In genomic region chr11:125071408-125071807, GRCh38 we compare ENCODE assay signal across 9 cellular contexts. TPM values are rescaled to one million over a fixed set of nuclear protein-coding genes. Genes with fewer than 3 reads are reported as not detected.
DNase-seq lines count a peak whose midpoint lies in the region; ATAC-seq, FAIRE-seq and TF ChIP-seq lines count a peak whose summit lies in the region.
"Had no signal": no experiment of that assay in that cellular context is flagged by ENCODE, and none has a peak within 500 bp of the region (broad histone marks: within the 10 kb centered on the region; RNA-seq: fewer than 3 reads in every experiment).

No MANE protein-coding gene starts in this region.

- peaks cover 61 to 64% of the 10 kb centered on the region in 2 experiments for H3K4me1 ChIP-seq in K562 (replicated peaks in 1 of 2; ENCODE audit: control insufficient read depth in 2 of 2, insufficient read depth in 2 of 2, low read length in 2 of 2)
- H3K4me1 ChIP-seq in right lobe of liver = peaks cover 0 to 3% (median 0%) of the 10 kb centered on the region in 4 donors
- H3K4me1 ChIP-seq in vagina = peaks cover 23% of the 10 kb centered on the region

- peak overlapping the region; percentile 42 to 76; a peak in 3 of 4 replicates for H3K9ac ChIP-seq in K562 (ENCODE audit: insufficient read depth in 1 of 2, low read depth in 2 of 2, low read length in 2 of 2)

- CTCF ChIA-PET in K562 (lab: Yijun Ruan, JAX; ENCODE audit: low intra/inter-chr PET ratio) = no interaction called here

- no peak for TF ChIP-seq POLR2A in K562 (conservative IDR thresholded peaks at IDR 0.05)
- no peak for TF ChIP-seq POLR2A in right lobe of liver (IDR thresholded peaks at IDR 0.05)
- no peak for TF ChIP-seq POLR2A in vagina (IDR thresholded peaks at IDR 0.05)

- FAIRE-seq in K562 (lab: Jason Lieb, UNC) = no peak

- H3K27ac ChIP-seq in K562 (ENCODE audit: extremely low read depth, low read depth, low read length) (peak overlapping the region; percentile 81), right lobe of liver (peak overlapping the region in 2 of 3 donors; percentile 26 to 47), vagina (peak overlapping the region; percentile 30)

- H3K79me2 ChIP-seq in K562 (ENCODE audit: control insufficient read depth, insufficient read depth, low read length) = no peaks in the 10 kb centered on the region

- peak overlapping the region; percentile 64 for H3K27ac Mint-ChIP-seq in activated naive CD8-positive, alpha-beta T cell treated with anti-CD3 and anti-CD28 coated beads, Interleukin-2, amount 10 ng/mL, durations not matched to agents 7 days and 5 days
- H3K27ac Mint-ChIP-seq in activated naive CD8-positive, alpha-beta T cell treated with anti-CD3 and anti-CD28 coated beads for 36 hours = no peak overlapping the region

- TF ChIP-seq RAD21 in K562 (CRISPR knock-in tag; conservative IDR thresholded peaks at IDR 0.05 in 1 of 2, IDR thresholded peaks at IDR 0.05 in 1 of 2) = no peak

- H3K27me3 ChIP-seq in K562 (ENCODE audit: control insufficient read depth in 2 of 2, insufficient read depth in 2 of 2, low read length in 2 of 2) (no peaks in the 10 kb centered on the region), right lobe of liver (no peaks in the 10 kb centered on the region), vagina (no peaks in the 10 kb centered on the region)

- peaks cover 5% of the 10 kb centered on the region for H3K9me1 ChIP-seq in K562 (ENCODE audit: control insufficient read depth, insufficient read depth, low read length)

- TF ChIP-seq EP300 in K562 (IDR thresholded peaks at IDR 0.05; ENCODE audit: low read length) = no peak

- H3K36me3 ChIP-seq in K562 (ENCODE audit: control insufficient read depth, insufficient read depth, low read length) = no peaks in the 10 kb centered on the region
- no peaks in the 10 kb centered on the region for H3K36me3 ChIP-seq in right lobe of liver
- H3K36me3 ChIP-seq in vagina = no peaks in the 10 kb centered on the region

- peak overlapping the region; percentile 54 for H3K4me2 ChIP-seq in K562 (ENCODE audit: insufficient read depth, low read length)

- intact Hi-C loops in K562 (cut with micrococcal nuclease) (no loop called here), right lobe of liver (cut with DNase I) (no loop called here), vagina (cut with DNase I) (no loop called here)

- H3K4me3 Mint-ChIP-seq in activated naive CD8-positive, alpha-beta T cell treated with anti-CD3 and anti-CD28 coated beads, Interleukin-2, amount 10 ng/mL, durations not matched to agents 7 days and 5 days = peak overlapping the region; percentile 7
- H3K4me3 Mint-ChIP-seq in activated naive CD8-positive, alpha-beta T cell treated with anti-CD3 and anti-CD28 coated beads for 36 hours = no peak overlapping the region
- H3K4me3 Mint-ChIP-seq: stimulated activated naive CD8-positive, alpha-beta T cell treated with anti-CD3 and anti-CD28 coated beads, Interleukin-15, amount 100 ng/mL, for 72 hours had no signal

- 33% methylated on average over 5 of the region's 5 CpGs for WGBS in K562 (ENCODE audit: insufficient coverage, low coverage, missing lambda C conversion rate)
- 54% methylated on average over 4 of the region's 5 CpGs for WGBS in right lobe of liver (ENCODE audit: insufficient coverage, low coverage, low lambda C conversion rate, missing lambda C conversion rate)

- peak overlapping the region; percentile 93 for H2AFZ ChIP-seq in K562 (ENCODE audit: low read depth, low read length)

- H3K9me3 ChIP-seq in K562 (replicated peaks; ENCODE audit: control insufficient read depth, insufficient read depth, low read depth, low read length) = no peaks in the 10 kb centered on the region
- no peaks in the 10 kb centered on the region for H3K9me3 ChIP-seq in right lobe of liver
- no peaks in the 10 kb centered on the region for H3K9me3 ChIP-seq in vagina

- peaks cover 15% of the 10 kb centered on the region for H3K4me1 Mint-ChIP-seq in activated naive CD8-positive, alpha-beta T cell treated with anti-CD3 and anti-CD28 coated beads, Interleukin-2, amount 10 ng/mL, durations not matched to agents 7 days and 5 days
- H3K4me1 Mint-ChIP-seq in activated naive CD8-positive, alpha-beta T cell treated with anti-CD3 and anti-CD28 coated beads for 36 hours = peaks cover 13% of the 10 kb centered on the region

- no TSS peak for BruUV-seq in K562 (replicated peaks; lab: Mats Ljungman, UMichigan)

- no peaks in the 10 kb centered on the region for H3K36me3 Mint-ChIP-seq in activated naive CD8-positive, alpha-beta T cell treated with anti-CD3 and anti-CD28 coated beads, Interleukin-2, amount 10 ng/mL, durations not matched to agents 7 days and 5 days
- no peaks in the 10 kb centered on the region for H3K36me3 Mint-ChIP-seq in activated naive CD8-positive, alpha-beta T cell treated with anti-CD3 and anti-CD28 coated beads for 36 hours

- TF ChIP-seq CTCF in K562 (IDR thresholded peaks at IDR 0.05 in 2 of 3, conservative IDR thresholded peaks at IDR 0.05 in 1 of 3; ENCODE audit: insufficient read depth in 2 of 3, low read depth in 1 of 3, low read length in 3 of 3) (no peak), right lobe of liver (IDR thresholded peaks at IDR 0.05) (no peak), vagina (IDR thresholded peaks at IDR 0.05) (no peak)

- POLR2A ChIA-PET in activated naive CD8-positive, alpha-beta T cell treated with anti-CD3 and anti-CD28 coated beads, Interleukin-2, amount 10 ng/mL, durations not matched to agents 7 days and 5 days (lab: Charles Lee) = interaction anchor here (1.4 kb wide), 1 partner anchor 15 kb away, joined by 3 read pairs; no protein-coding TSS in a partner anchor
- POLR2A ChIA-PET in K562 (lab: Yijun Ruan, JAX) = no interaction called here

- in situ Hi-C loops in K562 (cut with MboI) = no loop called here

- peaks cover 5% of the 10 kb centered on the region for H3K27me3 Mint-ChIP-seq in activated naive CD8-positive, alpha-beta T cell treated with anti-CD3 and anti-CD28 coated beads, Interleukin-2, amount 10 ng/mL, durations not matched to agents 7 days and 5 days
- H3K27me3 Mint-ChIP-seq in activated naive CD8-positive, alpha-beta T cell treated with anti-CD3 and anti-CD28 coated beads for 36 hours = peaks cover 23% of the 10 kb centered on the region

- no peaks in the 10 kb centered on the region for H4K20me1 ChIP-seq in K562 (replicated peaks; ENCODE audit: control insufficient read depth, insufficient read depth, low read length)

- no peak for DNase-seq in activated naive CD8-positive, alpha-beta T cell treated with anti-CD3 and anti-CD28 coated beads, Interleukin-2, amount 10 ng/mL, durations not matched to agents 7 days and 5 days
- no peak for DNase-seq in activated naive CD8-positive, alpha-beta T cell treated with anti-CD3 and anti-CD28 coated beads for 36 hours
- peak in 1 of 4 experiments; percentile 32 for DNase-seq in K562 (ENCODE audit: extremely low read depth in 1 of 4, low spot score in 3 of 4)
- DNase-seq in right lobe of liver = peak in 1 of 3 donors; percentile 27
- DNase-seq in vagina (ENCODE audit: extremely low spot score in 2 of 2) = no peak
- DNase-seq in activated CD4-positive, alpha-beta T cell treated with anti-CD3 and anti-CD28 coated beads for 48 hours = no peak
- DNase-seq in stimulated activated CD4-positive, alpha-beta T cell treated with anti-CD3 and anti-CD28 coated beads, Interleukin-12 subunit alpha, Interleukin-12 subunit beta, amount 100 ng/mL, for 4 hours = no peak

- H3K4me3 ChIP-seq in K562 = no peak overlapping the region
- no peak overlapping the region for H3K4me3 ChIP-seq in right lobe of liver
- no peak overlapping the region for H3K4me3 ChIP-seq in vagina

- H3K9me3 Mint-ChIP-seq in activated naive CD8-positive, alpha-beta T cell treated with anti-CD3 and anti-CD28 coated beads, Interleukin-2, amount 10 ng/mL, durations not matched to agents 7 days and 5 days = no peaks in the 10 kb centered on the region
- H3K9me3 Mint-ChIP-seq in activated naive CD8-positive, alpha-beta T cell treated with anti-CD3 and anti-CD28 coated beads for 36 hours = no peaks in the 10 kb centered on the region
- H3K9me3 Mint-ChIP-seq: stimulated activated naive CD8-positive, alpha-beta T cell treated with anti-CD3 and anti-CD28 coated beads, Interleukin-15, amount 100 ng/mL, for 72 hours had no signal

- ATAC-seq in activated naive CD8-positive, alpha-beta T cell treated with anti-CD3 and anti-CD28 coated beads, Interleukin-2, amount 10 ng/mL, durations not matched to agents 7 days and 5 days (ENCODE audit: low read depth) = no peak
- no peak for ATAC-seq in K562
- peak in 1 of 4 donors; percentile 21 for ATAC-seq in right lobe of liver
- ATAC-seq in HG03354 (IDR thresholded peaks at IDR 0.05; ENCODE audit: poor library complexity, severe bottlenecking, unreplicated experiment) = no peak

RNA-seq across cellular contexts. Expression of gene SLC37A2, which starts 8.3 kb away (rescaled TPM):
- total RNA-seq in activated naive CD8-positive, alpha-beta T cell treated with anti-CD3 and anti-CD28 coated beads, Interleukin-2, amount 10 ng/mL, durations not matched to agents 7 days and 5 days = 1 to 10 TPM; 3.5 TPM
- under 1 TPM; 0.47 to 0.50 TPM for total RNA-seq in activated naive CD8-positive, alpha-beta T cell treated with anti-CD3 and anti-CD28 coated beads for 36 hours
- total RNA-seq in K562 (2011; cell fraction: chromatin; rRNA removed; ENCODE audit: low replicate concordance) = 2.5 and 4.6 TPM in 2 replicates
- 2.1 and 2.3 TPM in 2 replicates for total RNA-seq in K562 (2011; cell fraction: nucleolus; rRNA removed)
- 2.1 and 2.3 TPM in 2 replicates for total RNA-seq in K562 (2011; cell fraction: nucleoplasm; rRNA removed)
- total RNA-seq in K562 (2014; rRNA removed) (0.27 and 0.57 TPM in 2 replicates), K562 (2014; rRNA removed; fragmentation: Illumina TruSeq; extraction: Trizol) (0.45 and 0.47 TPM in 2 replicates), K562 (2015; rRNA removed; fragmentation: Illumina TruSeq; extraction: Trizol) (0.53 and 0.72 TPM in 2 replicates), K562 (2021) (0.58 and 0.71 TPM in 2 replicates), right lobe of liver (10 to 100 TPM in 1 of 6 experiments, 1 to 10 TPM in 5; 3.4 to 14.2 (median 4.7) TPM), vagina (22.6 TPM)
- polyA plus RNA-seq in K562 (2011; rRNA removed) (0.70 and 0.96 TPM in 2 replicates), K562 (2014; fragmentation: Illumina TruSeq; extraction: Trizol) (0.40 and 0.52 TPM in 2 replicates), K562 (2014; fragmentation: Nextera tagmentation; extraction: Ambion mirVana) (under 1 TPM; 0.01 to 0.11 TPM), K562 (2014; rRNA removed) (1.0 and 1.2 TPM in 2 replicates)
- 0.50 and 1.1 TPM in 2 replicates for polyA plus RNA-seq in K562 (2011; cell fraction: cytosol; rRNA removed)
- 4.2 and 6.1 TPM in 2 replicates for polyA plus RNA-seq in K562 (2011; cell fraction: nucleus; rRNA removed)
- polyA plus RNA-seq in K562 (2012) = 0.62 and 1.8 TPM in 2 replicates
- polyA minus RNA-seq in K562 (2011; rRNA and poly(A)+ RNA removed) = 0.42 and 1.4 TPM in 2 replicates
- polyA minus RNA-seq in K562 (2011; cell fraction: cytosol; rRNA and poly(A)+ RNA removed) = not detected in 2 replicates
- polyA minus RNA-seq in K562 (2011; cell fraction: nucleus; rRNA and poly(A)+ RNA removed) = 1.9 and 2.2 TPM in 2 replicates

RNA-seq across cellular contexts. Expression of gene TMEM218, which starts 40.0 kb away (rescaled TPM):
- total RNA-seq in activated naive CD8-positive, alpha-beta T cell treated with anti-CD3 and anti-CD28 coated beads, Interleukin-2, amount 10 ng/mL, durations not matched to agents 7 days and 5 days = 10 to 100 TPM; 13.1 to 14.3 TPM
- total RNA-seq in activated naive CD8-positive, alpha-beta T cell treated with anti-CD3 and anti-CD28 coated beads for 36 hours = 10 to 100 TPM; 16.6 to 18.1 TPM
- total RNA-seq in K562 (2011; cell fraction: chromatin; rRNA removed; ENCODE audit: low replicate concordance) = 14.9 and 15.6 TPM in 2 replicates
- 11.4 and 16.0 TPM in 2 replicates for total RNA-seq in K562 (2011; cell fraction: nucleolus; rRNA removed)
- total RNA-seq in K562 (2011; cell fraction: nucleoplasm; rRNA removed) = 20.0 and 24.9 TPM in 2 replicates
- 13.4 and 19.4 TPM in 2 replicates for total RNA-seq in K562 (2014; rRNA removed)
- 26.9 and 28.7 TPM in 2 replicates for total RNA-seq in K562 (2014; rRNA removed; fragmentation: Illumina TruSeq; extraction: Trizol)
- 21.7 and 25.4 TPM in 2 replicates for total RNA-seq in K562 (2015; rRNA removed; fragmentation: Illumina TruSeq; extraction: Trizol)
- total RNA-seq in K562 (2021) = 15.9 and 17.2 TPM in 2 replicates
- 17.5 and 32.2 TPM in 2 replicates for polyA plus RNA-seq in K562 (2011; rRNA removed)
- 17.6 and 22.3 TPM in 2 replicates for polyA plus RNA-seq in K562 (2011; cell fraction: cytosol; rRNA removed)
- 36.4 and 50.8 TPM in 2 replicates for polyA plus RNA-seq in K562 (2011; cell fraction: nucleus; rRNA removed)
- polyA plus RNA-seq in K562 (2012) = 23.1 and 29.3 TPM in 2 replicates
- polyA plus RNA-seq in K562 (2014; fragmentation: Illumina TruSeq; extraction: Trizol) = 25.4 and 30.5 TPM in 2 replicates
- 10 to 100 TPM; 24.8 to 25.1 TPM for polyA plus RNA-seq in K562 (2014; fragmentation: Nextera tagmentation; extraction: Ambion mirVana)
- polyA plus RNA-seq in K562 (2014; rRNA removed) = 24.7 and 26.6 TPM in 2 replicates
- 8.5 and 11.0 TPM in 2 replicates for polyA minus RNA-seq in K562 (2011; rRNA and poly(A)+ RNA removed)
- polyA minus RNA-seq in K562 (2011; cell fraction: cytosol; rRNA and poly(A)+ RNA removed) = 4.2 and 6.5 TPM in 2 replicates
- polyA minus RNA-seq in K562 (2011; cell fraction: nucleus; rRNA and poly(A)+ RNA removed) = 11.8 and 13.7 TPM in 2 replicates
- total RNA-seq in right lobe of liver = 10 to 100 TPM in 4 of 6 experiments, 1 to 10 TPM in 2; 7.4 to 13.5 (median 10.5) TPM
- 12.8 TPM for total RNA-seq in vagina

Comparison
In these comparisons a context has a peak if more than half of its experiments do, and no peak if none do; other contexts are left out.
1. H3K27ac ChIP-seq: peak in every context shown above with its lines; median percentile 81 in K562; 36 in right lobe of liver; 30 in vagina.